In the genomic region with DNA sequence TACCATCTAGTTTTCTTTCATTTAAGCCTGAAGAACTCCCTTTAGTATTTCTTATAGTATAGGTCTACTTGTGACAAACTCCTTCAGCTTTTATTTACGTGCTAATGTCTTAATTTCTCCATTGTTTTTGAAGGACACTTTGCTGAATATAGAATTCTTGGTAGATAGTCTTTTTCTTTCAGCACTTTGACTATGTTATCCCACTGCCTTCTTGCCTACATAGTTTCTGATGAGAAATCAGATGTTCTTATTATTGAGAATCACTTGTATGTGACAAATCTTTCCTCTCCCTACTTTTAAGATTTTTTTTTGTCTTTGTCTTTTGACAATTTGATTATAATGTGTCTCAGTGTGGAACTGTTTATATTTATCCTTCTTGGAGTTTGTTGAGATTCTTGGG, we compare ENCODE assay signal across 19 cellular contexts. TPM values are rescaled to one million over a fixed set of nuclear protein-coding genes. Genes with fewer than 3 reads are reported as not detected.
A peak's percentile ranks its signal among the peaks of the same experiment; 100 is the strongest.
DNase-seq lines count a peak whose midpoint lies in the region; ATAC-seq, FAIRE-seq and TF ChIP-seq lines count a peak whose summit lies in the region.
"Had no signal": no experiment of that assay in that cellular context is flagged by ENCODE, and none has a peak within 500 bp of the region (broad histone marks: within the 10 kb centered on the region; RNA-seq: fewer than 3 reads in every experiment).

No MANE protein-coding gene starts in this region.

- H2BK15ac ChIP-seq in mesendoderm (replicated peaks; ENCODE audit: low read depth): no peak overlapping the region

- H3K9ac ChIP-seq in GM23248 (no peak overlapping the region), GM12878 (ENCODE audit: control insufficient read depth, insufficient read depth, low read length) (no peak overlapping the region), mesendoderm (ENCODE audit: low read length) (no peak overlapping the region)
- H3K9ac ChIP-seq: BLaER1 had no signal

- RAD21 ChIA-PET in GM12878 (lab: Charles Lee; ENCODE audit: unreplicated experiment): no interaction called here

- H3K27ac ChIP-seq in GM23248: no peak overlapping the region
- H3K27ac ChIP-seq in OCI-LY7 (ENCODE audit: low read depth, low read length, poor library complexity, severe bottlenecking): no peak overlapping the region
- no peak overlapping the region for H3K27ac ChIP-seq in GM12878 (ENCODE audit: control insufficient read depth, insufficient read depth)
- H3K27ac ChIP-seq in mesendoderm (ENCODE audit: low read depth, low read length): no peak overlapping the region
- H3K27ac ChIP-seq: 22Rv1, A549, BLaER1 had no signal

- ATAC-seq in GM12878 (no peak), HG03520 (IDR thresholded peaks at IDR 0.05; ENCODE audit: unreplicated experiment) (no peak)
- ATAC-seq: A549; CD8-positive, alpha-beta T cell had no signal

- no peak overlapping the region for H2BK120ac ChIP-seq in mesendoderm (ENCODE audit: low read depth, low read length)

- SMC1A ChIA-PET in GM12878 (lab: Charles Lee; ENCODE audit: uncharacterized antibody, unreplicated experiment): interaction anchor here (1.0 to 2.7 kb wide), 2 partner anchors 10 to 108 kb away, joined by 3 to 7 read pairs; no protein-coding TSS in a partner anchor

- no peak overlapping the region for H3K56ac ChIP-seq in mesendoderm (ENCODE audit: low read length)

- POLR2A ChIA-PET in OCI-LY7 (lab: Charles Lee) (interaction anchor here (0.9 to 1.1 kb wide), 3 partner anchors 12 to 361 kb away, joined by 3 read pairs; a partner anchor contains a TSS), GM12878 (lab: Charles Lee) (no interaction called here)

- no peak overlapping the region for H2BK5ac ChIP-seq in mesendoderm (ENCODE audit: low read length)

- TF ChIP-seq RAD21 in GM12878 (IDR thresholded peaks at IDR 0.05; ENCODE audit: insufficient read depth, low read depth, low read length): no peak

- peaks cover 14% of the 10 kb centered on the region for H3F3A ChIP-seq in GM23248 (ENCODE audit: insufficient read depth)

- no peak overlapping the region for H3K18ac ChIP-seq in mesendoderm (ENCODE audit: low read length)

- H3K4me1 ChIP-seq in GM23248 (ENCODE audit: insufficient read depth) (peaks cover 7% of the 10 kb centered on the region), OCI-LY7 (ENCODE audit: insufficient read depth, low read length, poor library complexity, severe bottlenecking) (peaks cover 8% of the 10 kb centered on the region), GM12878 (ENCODE audit: control insufficient read depth, insufficient read depth, low read length) (no peaks in the 10 kb centered on the region), mesendoderm (ENCODE audit: control insufficient read depth, low read depth, low read length) (no peaks in the 10 kb centered on the region)
- H3K4me1 ChIP-seq: BLaER1 had no signal

- intact Hi-C loops in OCI-LY7 (cut with micrococcal nuclease; ENCODE audit: unreplicated experiment) (no loop called here), GM12878 (cut with micrococcal nuclease; ENCODE audit: unreplicated experiment) (no loop called here)

- no peaks in the 10 kb centered on the region for H3K9me3 ChIP-seq in GM23248 (ENCODE audit: low read depth)
- H3K9me3 ChIP-seq in OCI-LY7 (ENCODE audit: low read length): peaks cover 32% of the 10 kb centered on the region
- H3K9me3 ChIP-seq in GM12878 (replicated peaks; ENCODE audit: control insufficient read depth, insufficient read depth, low read length): peaks cover 3% of the 10 kb centered on the region

- TF ChIP-seq POLR2A in GM12878 (IDR thresholded peaks at IDR 0.05; ENCODE audit: low read depth, low read length): no peak

- DNase-seq in DMS53 (lab: John Stamatoyannopoulos, UW) (peak; percentile 13), DMS53 treated with DMSO at 0.1 percent for 48 hours (lab: John Stamatoyannopoulos, UW; ENCODE audit: unreplicated experiment) (no peak), GM23248 (peak; percentile 15), OCI-LY7 (ENCODE audit: low spot score) (peak; percentile 27), GM12878 (ENCODE audit: low read depth, low spot score) (no peak), mesendoderm (no peak), NCI-H2107 (lab: John Stamatoyannopoulos, UW) (no peak)
- DNase-seq: Calu3; CD8-positive, alpha-beta T cell; DMS79; GF-D8; H9; KG1 had no signal

- TF ChIP-seq CTCF in OCI-LY7 (conservative IDR thresholded peaks at IDR 0.05; ENCODE audit: low read length): no peak
- TF ChIP-seq CTCF in GM12878 (IDR thresholded peaks at IDR 0.05 in 2 of 3, conservative IDR thresholded peaks at IDR 0.05 in 1 of 3; ENCODE audit: control insufficient read depth in 2 of 3, extremely low read depth in 1 of 3, insufficient read depth in 1 of 3, low read depth in 3 of 3, low read length in 3 of 3): no peak

- CTCF ChIA-PET in OCI-LY7 (lab: Charles Lee; ENCODE audit: unreplicated experiment): no interaction called here
- CTCF ChIA-PET in GM12878 (lab: Yijun Ruan, JAX): interaction anchor here (0.7 to 3.3 kb wide), 4 partner anchors 11 to 80 kb away, joined by 3 to 21 read pairs (median 3); no protein-coding TSS in a partner anchor

- H3K27me3 ChIP-seq in GM23248 (replicated peaks; ENCODE audit: insufficient read depth) (no peaks in the 10 kb centered on the region), GM12878 (replicated peaks in 1 of 2; ENCODE audit: control insufficient read depth in 2 of 2, insufficient read depth in 2 of 2, low read length in 1 of 2) (no peaks in the 10 kb centered on the region), mesendoderm (ENCODE audit: insufficient read depth, low read length, poor library complexity) (no peaks in the 10 kb centered on the region)
- H3K27me3 ChIP-seq: BLaER1 had no signal

- no peak for FAIRE-seq in GM12878 (lab: Jason Lieb, UNC)
- FAIRE-seq: A549, H1, HTR-8/SVneo had no signal

- H3K9me2 ChIP-seq in GM23248 (ENCODE audit: insufficient read depth) (no peaks in the 10 kb centered on the region), OCI-LY7 (ENCODE audit: insufficient read depth, low read length) (no peaks in the 10 kb centered on the region)

- no peak overlapping the region for H3K4me2 ChIP-seq in GM23248 (ENCODE audit: unreplicated experiment)
- H3K4me2 ChIP-seq in OCI-LY7 (ENCODE audit: low read length): no peak overlapping the region
- no peak overlapping the region for H3K4me2 ChIP-seq in GM12878 (ENCODE audit: control insufficient read depth, insufficient read depth)
- H3K4me2 ChIP-seq in mesendoderm (ENCODE audit: low read length): no peak overlapping the region
- H3K4me2 ChIP-seq: A549, BLaER1 had no signal

- no peak overlapping the region for H2AFZ ChIP-seq in GM23248
- no peak overlapping the region for H2AFZ ChIP-seq in OCI-LY7 (ENCODE audit: low read length)
- H2AFZ ChIP-seq in GM12878 (ENCODE audit: control insufficient read depth, low read depth, low read length): no peak overlapping the region

- no peak overlapping the region for H4K5ac ChIP-seq in mesendoderm (ENCODE audit: low read length)

- H3K79me2 ChIP-seq in GM23248 (ENCODE audit: insufficient read depth): no peaks in the 10 kb centered on the region
- peaks cover 7% of the 10 kb centered on the region; the same call in 1 of the 2 replicates for H3K79me2 ChIP-seq in OCI-LY7 (ENCODE audit: insufficient read depth, low read depth, low read length)
- peaks cover 2% of the 10 kb centered on the region; the same call in 1 of the 2 replicates for H3K79me2 ChIP-seq in GM12878 (ENCODE audit: control insufficient read depth, insufficient read depth, low read length)
- no peaks in the 10 kb centered on the region for H3K79me2 ChIP-seq in mesendoderm (ENCODE audit: control insufficient read depth, insufficient read depth, low read length)

- TF ChIP-seq EP300 in GM12878 (IDR thresholded peaks at IDR 0.05; ENCODE audit: borderline replicate concordance in 1 of 2, control insufficient read depth in 1 of 2, low read depth in 2 of 2, low read length in 2 of 2): no peak

- H3K23ac ChIP-seq in mesendoderm (ENCODE audit: low read length): no peak overlapping the region

- H4K8ac ChIP-seq in mesendoderm (ENCODE audit: low read depth, low read length): no peak overlapping the region

- H3K79me1 ChIP-seq in mesendoderm (ENCODE audit: low read length): no peaks in the 10 kb centered on the region

- H4K20me1 ChIP-seq in GM23248 (ENCODE audit: insufficient read depth) (no peaks in the 10 kb centered on the region), OCI-LY7 (ENCODE audit: insufficient read depth, low read length) (no peaks in the 10 kb centered on the region), GM12878 (ENCODE audit: control insufficient read depth, insufficient read depth) (no peaks in the 10 kb centered on the region)
- H4K20me1 ChIP-seq: BLaER1 had no signal

- H3K4me3 ChIP-seq in GM23248 (no peak overlapping the region), OCI-LY7 (ENCODE audit: low read depth, low read length, poor library complexity, severe bottlenecking) (no peak overlapping the region), GM12878 (no peak overlapping the region), mesendoderm (ENCODE audit: low read length) (no peak overlapping the region)
- H3K4me3 ChIP-seq: A549, BLaER1 had no signal

- in situ Hi-C loops in GM23248 (cut with MboI) (loop anchor here (25.0 kb wide), 1 partner anchor 346 kb away; no protein-coding TSS in a partner anchor), GM12878 (cut with MboI) (no loop called here)

- 8 to 17% methylated on average over 1 of the region's 1 CpG for WGBS in GM23248 (ENCODE audit: low coverage in 1 of 2, low lambda C conversion rate in 2 of 2, missing lambda C conversion rate in 2 of 2), 2 experiments
- 10% methylated on average over 1 of the region's 1 CpG for WGBS in GM12878 (ENCODE audit: insufficient coverage, insufficient replicate concordance, low lambda C conversion rate, missing lambda C conversion rate)
- no CpG with 5 or more reads among the region's 1 CpG for WGBS in mesendoderm (ENCODE audit: extremely low coverage, insufficient coverage, low lambda C conversion rate)

- BruUV-seq in OCI-LY7 (replicated peaks; lab: Mats Ljungman, UMichigan): no TSS peak
- no TSS peak for BruUV-seq in GM12878 (replicated peaks; lab: Mats Ljungman, UMichigan)

- no peak overlapping the region for H2AK5ac ChIP-seq in mesendoderm (ENCODE audit: low read length)

- H3K36me3 ChIP-seq in GM23248 (ENCODE audit: low read depth): no peaks in the 10 kb centered on the region
- H3K36me3 ChIP-seq in OCI-LY7 (ENCODE audit: insufficient read depth, low read length): no peaks in the 10 kb centered on the region
- H3K36me3 ChIP-seq in GM12878 (ENCODE audit: control insufficient read depth in 2 of 2, insufficient read depth in 2 of 2, low read length in 1 of 2): no peaks in the 10 kb centered on the region
- H3K36me3 ChIP-seq in mesendoderm (ENCODE audit: control insufficient read depth, insufficient read depth, low read length): no peaks in the 10 kb centered on the region
- H3K36me3 ChIP-seq: BLaER1 had no signal

- no peak overlapping the region for H3K4ac ChIP-seq in mesendoderm (ENCODE audit: low read depth, low read length)

RNA-seq across cellular contexts. Expression of a gene that starts 5.1 kb away (rescaled TPM):
- 28.9 and 30.2 TPM in 2 replicates for total RNA-seq in GM23248 (2014; rRNA removed; shearing (Covaris generic))
- polyA plus RNA-seq in GM23248 (2016; fragmentation: Nextera tagmentation; extraction: Ambion mirVana): 23.3 and 24.4 TPM in 2 replicates
- total RNA-seq in OCI-LY7 (2014; rRNA removed; shearing (Covaris generic)): 99.2 and 116 TPM in 2 replicates
- total RNA-seq in OCI-LY7 (2022): 103 and 131 TPM in 2 replicates
- total RNA-seq in GM12878 (2013; cell fraction: nucleolus; rRNA removed): 269 and 305 TPM in 2 replicates
- total RNA-seq in GM12878 (2014; rRNA removed): 46.1 and 61.8 TPM in 2 replicates
- total RNA-seq in GM12878 (2014; rRNA removed; fragmentation: Illumina TruSeq; extraction: Trizol): 79.9 and 88.0 TPM in 2 replicates
- total RNA-seq in GM12878 (2021): 42.8 and 47.2 TPM in 2 replicates
- 13.9 TPM for polyA plus RNA-seq in GM12878 (2011; ENCODE audit: low read depth)
- polyA plus RNA-seq in GM12878 (2011; rRNA removed): 69.0 and 141 TPM in 2 replicates
- 19.6 and 22.8 TPM in 2 replicates for polyA plus RNA-seq in GM12878 (2011; cell fraction: cytosol; rRNA removed)
- polyA plus RNA-seq in GM12878 (2011; cell fraction: nucleus; rRNA removed): 64.5 and 70.6 TPM in 2 replicates
- polyA plus RNA-seq in GM12878 (2012): 23.9 and 35.3 TPM in 2 replicates
- 63.5 and 75.8 TPM in 2 replicates for polyA plus RNA-seq in GM12878 (2014; fragmentation: Illumina TruSeq; extraction: Trizol)
- 10 to 100 TPM; 16.9 to 17.7 TPM for polyA plus RNA-seq in GM12878 (2014; fragmentation: Nextera tagmentation; extraction: Ambion mirVana)
- polyA plus RNA-seq in GM12878 (2014; rRNA removed): 32.9 and 50.4 TPM in 2 replicates
- polyA plus RNA-seq in GM12878 (2016; fragmentation: Nextera tagmentation; extraction: Ambion mirVana): 10 to 100 TPM; 81.5 to 88.9 TPM
- polyA minus RNA-seq in GM12878 (2011; rRNA and poly(A)+ RNA removed): 36.1 and 40.2 TPM in 2 replicates
- 23.6 and 36.1 TPM in 2 replicates for polyA minus RNA-seq in GM12878 (2011; cell fraction: cytosol; rRNA and poly(A)+ RNA removed)
- polyA minus RNA-seq in GM12878 (2011; cell fraction: nucleus; rRNA and poly(A)+ RNA removed): 48.4 and 49.4 TPM in 2 replicates
- 57.4 TPM for polyA plus RNA-seq in mesendoderm (2013, experiment 1 of 2)
- 60.2 TPM for polyA plus RNA-seq in mesendoderm (2013, experiment 2 of 2)

Comparison
In these comparisons a context has a peak if more than half of its experiments do, and no peak if none do; other contexts are left out.
1. DNase-seq: peak in DMS53 (single experiment), GM23248 (single experiment) and OCI-LY7 (single experiment); none in DMS53 treated with DMSO at 0.1 percent for 48 hours (single experiment), GM12878 (single experiment), mesendoderm (single experiment) and NCI-H2107 (single experiment).